In the genomic region with DNA sequence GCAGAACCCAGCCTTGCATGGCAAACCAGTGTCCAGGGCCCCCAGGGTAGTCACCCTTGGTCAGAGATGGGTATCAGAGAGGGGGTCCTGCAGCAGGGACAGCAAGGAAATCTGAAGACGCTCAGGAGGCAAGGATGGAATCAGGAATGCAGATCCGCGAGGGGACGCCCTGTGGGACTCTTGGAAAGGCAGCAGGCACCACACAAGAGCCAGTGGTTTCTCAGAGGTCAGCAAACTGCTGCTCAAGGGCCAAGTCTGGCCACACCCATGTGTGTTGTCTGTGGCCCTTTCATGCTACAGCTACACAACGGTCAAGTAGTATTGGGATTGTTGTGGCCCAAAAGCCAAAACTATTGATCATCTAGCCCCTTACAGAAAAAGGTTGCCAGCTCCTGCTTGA, we compare ENCODE assay signal across 1 cellular context.
TF ChIP-seq lines count a peak whose summit lies in the region.

No MANE protein-coding gene starts in this region.

TF ChIP-seq in HCT116, 20 proteins besides CTCF, POLR2A, EP300 and RAD21 (continued from another document):
- TF ChIP-seq, protein P1, sequence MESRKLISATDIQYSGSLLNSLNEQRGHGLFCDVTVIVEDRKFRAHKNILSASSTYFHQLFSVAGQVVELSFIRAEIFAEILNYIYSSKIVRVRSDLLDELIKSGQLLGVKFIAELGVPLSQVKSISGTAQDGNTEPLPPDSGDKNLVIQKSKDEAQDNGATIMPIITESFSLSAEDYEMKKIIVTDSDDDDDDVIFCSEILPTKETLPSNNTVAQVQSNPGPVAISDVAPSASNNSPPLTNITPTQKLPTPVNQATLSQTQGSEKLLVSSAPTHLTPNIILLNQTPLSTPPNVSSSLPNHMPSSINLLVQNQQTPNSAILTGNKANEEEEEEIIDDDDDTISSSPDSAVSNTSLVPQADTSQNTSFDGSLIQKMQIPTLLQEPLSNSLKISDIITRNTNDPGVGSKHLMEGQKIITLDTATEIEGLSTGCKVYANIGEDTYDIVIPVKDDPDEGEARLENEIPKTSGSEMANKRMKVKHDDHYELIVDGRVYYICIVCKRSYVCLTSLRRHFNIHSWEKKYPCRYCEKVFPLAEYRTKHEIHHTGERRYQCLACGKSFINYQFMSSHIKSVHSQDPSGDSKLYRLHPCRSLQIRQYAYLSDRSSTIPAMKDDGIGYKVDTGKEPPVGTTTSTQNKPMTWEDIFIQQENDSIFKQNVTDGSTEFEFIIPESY (IDR thresholded peaks at IDR 0.05; ENCODE audit: extremely low read depth, insufficient replicate concordance, low read length) = no peak
- TF ChIP-seq POLR2AphosphoS5 (IDR thresholded peaks at IDR 0.05; ENCODE audit: low read depth, low read length) (no peak), ZNF274 (IDR thresholded peaks at IDR 0.05; ENCODE audit: low read depth, low read length) (no peak), EZH2 (IDR thresholded peaks at IDR 0.05) (no peak), EGR1 (IDR thresholded peaks at IDR 0.05; ENCODE audit: low read depth) (no peak), ZFX (IDR thresholded peaks at IDR 0.05) (no peak), ELF1 (IDR thresholded peaks at IDR 0.05; ENCODE audit: borderline replicate concordance, low read depth) (no peak), SP1 (IDR thresholded peaks at IDR 0.05; ENCODE audit: low read depth) (no peak)
